1 cellular context compared by ENCODE assay signal in genomic region chr14:73613046-73613383, GRCh38.
TF ChIP-seq lines count a peak whose summit lies in the region.

No MANE protein-coding gene starts in this region.

TF ChIP-seq in endothelial cell of umbilical vein, 7 proteins besides CTCF, POLR2A, EP300 and RAD21:
- TF ChIP-seq MYC (IDR thresholded peaks at IDR 0.05; ENCODE audit: low read depth, low read length) (no peak), FOS (IDR thresholded peaks at IDR 0.05; ENCODE audit: borderline replicate concordance, insufficient read depth, low read length) (no peak), MAX (IDR thresholded peaks at IDR 0.05; ENCODE audit: insufficient read depth, insufficient read length) (no peak), POLR2AphosphoS5 (IDR thresholded peaks at IDR 0.05; ENCODE audit: insufficient read depth, low read depth, low read length) (no peak), GATA2 (IDR thresholded peaks at IDR 0.05; ENCODE audit: insufficient read depth, insufficient read length, low read depth, low read length) (no peak), EZH2 (IDR thresholded peaks at IDR 0.05; ENCODE audit: borderline replicate concordance, low read depth, low read length, severe bottlenecking) (no peak), JUN (IDR thresholded peaks at IDR 0.05; ENCODE audit: borderline replicate concordance, insufficient read depth, insufficient read length, low read depth) (no peak)
TF ChIP-seq in endothelial cell of umbilical vein: peak in this region for 0.
